ENCODE assay signal across 10 cellular contexts in the genomic region with DNA sequence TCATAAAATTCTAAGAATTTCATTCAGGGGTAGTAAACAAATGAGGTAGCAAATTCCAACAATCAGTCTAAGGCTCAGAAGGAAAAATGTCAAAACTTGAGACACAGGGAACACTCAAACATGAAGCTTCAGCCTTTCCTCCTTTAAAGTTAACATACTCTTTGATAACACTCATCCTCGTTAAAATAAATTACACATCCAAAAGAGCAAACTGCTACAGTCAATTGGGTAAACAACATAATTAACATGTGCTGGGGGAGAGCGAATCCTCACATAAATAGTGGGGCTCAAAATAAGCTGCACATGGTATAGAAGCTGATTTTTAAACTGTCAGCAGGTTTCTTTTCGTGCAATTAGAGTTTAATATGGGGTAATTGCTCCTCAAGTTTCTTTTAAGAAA. TPM values are rescaled to one million over a fixed set of nuclear protein-coding genes. Genes with fewer than 3 reads are reported as not detected.
DNase-seq lines count a peak whose midpoint lies in the region; ATAC-seq and TF ChIP-seq lines count a peak whose summit lies in the region.
"Had no signal": no experiment of that assay in that cellular context is flagged by ENCODE, and none has a peak within 500 bp of the region (broad histone marks: within the 10 kb centered on the region; RNA-seq: fewer than 3 reads in every experiment).

No MANE protein-coding gene starts in this region.

- no peaks in the 10 kb centered on the region for H3K36me3 ChIP-seq in colonic mucosa

- no peaks in the 10 kb centered on the region for H3K9me3 ChIP-seq in colonic mucosa

- ATAC-seq in naive thymus-derived CD8-positive, alpha-beta T cell: no peak
- ATAC-seq in GM19455 (IDR thresholded peaks at IDR 0.05; ENCODE audit: unreplicated experiment): no peak

- no peaks in the 10 kb centered on the region for H3K36me3 Mint-ChIP-seq in IgD-negative memory B cell
- peaks cover 0 to 58% (median 0%) of the 10 kb centered on the region in 3 donors for H3K36me3 Mint-ChIP-seq in naive thymus-derived CD8-positive, alpha-beta T cell

- H3K9me3 Mint-ChIP-seq in IgD-negative memory B cell: no peaks in the 10 kb centered on the region
- no peaks in the 10 kb centered on the region for H3K9me3 Mint-ChIP-seq in naive thymus-derived CD8-positive, alpha-beta T cell

- POLR2A ChIA-PET in naive thymus-derived CD8-positive, alpha-beta T cell (lab: Charles Lee): interaction anchor here (1.1 to 2.6 kb wide), 2 partner anchors 12 to 21 kb away, joined by 3 to 29 read pairs; partner anchors contain the start of gene GRB2

- H3K27ac Mint-ChIP-seq in IgD-negative memory B cell: peak overlapping the region in 2 of 3 donors; percentile 73 to 89
- H3K27ac Mint-ChIP-seq in naive thymus-derived CD8-positive, alpha-beta T cell: peak overlapping the region in 5 of 10 donors; percentile 13 to 89 (median 70)

- DNase-seq in AG10803 (ENCODE audit: low read depth) (no peak), colonic mucosa (no peak), DMS53 treated with DMSO at 0.1 percent for 48 hours (lab: John Stamatoyannopoulos, UW; ENCODE audit: unreplicated experiment) (no peak), NCI-H2107 (lab: John Stamatoyannopoulos, UW) (no peak)
- no peak for DNase-seq in naive thymus-derived CD8-positive, alpha-beta T cell
- no peak for DNase-seq in effector CD4-positive, alpha-beta T cell
- DNase-seq: activated CD8-positive, alpha-beta memory T cell treated with anti-CD3 and anti-CD28 coated beads for 24 hours; GDM1 had no signal

- H3K27me3 Mint-ChIP-seq in IgD-negative memory B cell: no peaks in the 10 kb centered on the region
- H3K27me3 Mint-ChIP-seq in naive thymus-derived CD8-positive, alpha-beta T cell: no peaks in the 10 kb centered on the region

- H3K4me3 ChIP-seq in AG10803 (ENCODE audit: low read length) (peak overlapping the region; percentile 88), colonic mucosa (no peak overlapping the region)

- intact Hi-C loops in colonic mucosa (cut with DNase I): no loop called here

- TF ChIP-seq CTCF in AG10803 (conservative IDR thresholded peaks at IDR 0.05; ENCODE audit: low read length) (no peak), colonic mucosa (IDR thresholded peaks at IDR 0.05) (no peak)

- peak overlapping the region in 3 of 4 donors; percentile 46 to 80 (median 51) for H3K4me3 Mint-ChIP-seq in IgD-negative memory B cell
- peak overlapping the region in 9 of 10 donors; percentile 7 to 98 (median 44) for H3K4me3 Mint-ChIP-seq in naive thymus-derived CD8-positive, alpha-beta T cell

- peaks cover 10% of the 10 kb centered on the region for H3K4me1 ChIP-seq in colonic mucosa

- peak overlapping the region; percentile 83 for H3K27ac ChIP-seq in colonic mucosa

- H3K27me3 ChIP-seq in colonic mucosa: no peaks in the 10 kb centered on the region

- no peak overlapping the region for H3K9ac ChIP-seq in colonic mucosa (ENCODE audit: low read depth in 2 of 2, low read length in 2 of 2)

- peaks cover 66 to 77% (median 73%) of the 10 kb centered on the region in 3 donors for H3K4me1 Mint-ChIP-seq in IgD-negative memory B cell
- peaks cover 41 to 89% (median 88%) of the 10 kb centered on the region in 4 donors for H3K4me1 Mint-ChIP-seq in naive thymus-derived CD8-positive, alpha-beta T cell

RNA-seq across cellular contexts. Expression of gene GRB2, which starts 12.9 kb away (rescaled TPM):
- polyA plus RNA-seq in IgD-negative memory B cell: 333 TPM
- total RNA-seq in colonic mucosa: 100 to 1,000 TPM; 117 to 126 TPM
- 100 to 1,000 TPM; 143 to 145 TPM for total RNA-seq in naive thymus-derived CD8-positive, alpha-beta T cell
- polyA plus RNA-seq in naive thymus-derived CD8-positive, alpha-beta T cell: 100 to 1,000 TPM; 130 to 162 (median 154) TPM
